Comparison of ENCODE assay signal across 1 cellular context in genomic region chr4:5014007-5014682, GRCh38.
A peak's percentile ranks its signal among the peaks of the same experiment; 100 is the strongest.
TF ChIP-seq lines count a peak whose summit lies in the region.

No MANE protein-coding gene starts in this region.

TF ChIP-seq in K562, 482 proteins besides CTCF, POLR2A, EP300 and RAD21 (continued from another document):
- TF ChIP-seq MAZ (CRISPR knock-in tag; conservative IDR thresholded peaks at IDR 0.05 in 1 of 2, IDR thresholded peaks at IDR 0.05 in 1 of 2) (peak in 1 of 2 experiments; percentile 33; a peak in 1 of 4 replicates), L3MBTL2 (IDR thresholded peaks at IDR 0.05) (peak; percentile 98), TGIF2 (CRISPR knock-in tag; IDR thresholded peaks at IDR 0.05) (no peak), PKNOX1 (IDR thresholded peaks at IDR 0.05) (peak; percentile 30; the same call in 1 of the 2 replicates), BRD9 (IDR thresholded peaks at IDR 0.05; ENCODE audit: low read depth, partially characterized antibody) (no peak), JUND (IDR thresholded peaks at IDR 0.05; ENCODE audit: borderline replicate concordance, low read depth, low read length) (peak; percentile 56), JUND (tag; IDR thresholded peaks at IDR 0.05; ENCODE audit: borderline replicate concordance, low read depth, low read length) (peak; percentile 9; the same call in 1 of the 3 replicates), ZEB2 (IDR thresholded peaks at IDR 0.05) (peak; percentile 72), MECOM (CRISPR knock-in tag; IDR thresholded peaks at IDR 0.05) (0 out of 2 replicates have a peak, but pooled peaks have one; percentile 55), TRIM24 (IDR thresholded peaks at IDR 0.05) (peak; percentile 90 to 96), NR2C2 (CRISPR knock-in tag; IDR thresholded peaks at IDR 0.05) (no peak), NR2C2 (tag; IDR thresholded peaks at IDR 0.05) (peak; percentile 58; the same call in 1 of the 2 replicates), PHB2 (IDR thresholded peaks at IDR 0.05; ENCODE audit: low read depth) (no peak), WHSC1 (IDR thresholded peaks at IDR 0.05; ENCODE audit: low read length) (no peak), CTBP1 (IDR thresholded peaks at IDR 0.05; ENCODE audit: borderline replicate concordance) (peak; percentile 76; the same call in 1 of the 2 replicates), ATF4 (CRISPR knock-in tag; IDR thresholded peaks at IDR 0.05) (peak; percentile 90), EHMT2 (IDR thresholded peaks at IDR 0.05) (peak; percentile 51; the same call in 1 of the 2 replicates), ESRRA (IDR thresholded peaks at IDR 0.05; ENCODE audit: borderline replicate concordance, low read depth) (peak; percentile 20; the same call in 1 of the 2 replicates), ATF3 (IDR thresholded peaks at IDR 0.05) (peak; percentile 94), ATF3 (CRISPR knock-in tag; conservative IDR thresholded peaks at IDR 0.05) (no peak), AFF1 (IDR thresholded peaks at IDR 0.05; ENCODE audit: low read depth in 1 of 2, partially characterized antibody in 2 of 2) (peak in 1 of 2 experiments; percentile 74), ARID1B (IDR thresholded peaks at IDR 0.05) (peak; percentile 57; the same call in 1 of the 2 replicates), ATF7 (IDR thresholded peaks at IDR 0.05) (peak; percentile 87), KLF16 (IDR thresholded peaks at IDR 0.05) (peak; percentile 35; the same call in 1 of the 2 replicates), ZNF589 (CRISPR knock-in tag; IDR thresholded peaks at IDR 0.05; ENCODE audit: low read depth) (peak; percentile 78), HES1 (IDR thresholded peaks at IDR 0.05; ENCODE audit: low read depth) (peak; percentile 58; the same call in 1 of the 2 replicates), SMAD4 (CRISPR knock-in tag; conservative IDR thresholded peaks at IDR 0.05) (peak; percentile 83), CBFA2T2 (conservative IDR thresholded peaks at IDR 0.05) (peak; percentile 76), ZNF175 (CRISPR knock-in tag; IDR thresholded peaks at IDR 0.05; ENCODE audit: low read depth) (peak; percentile 79), TCF3 (CRISPR knock-in tag; IDR thresholded peaks at IDR 0.05) (0 out of 2 replicates have a peak, but pooled peaks have one; percentile 16), PREB (CRISPR knock-in tag; IDR thresholded peaks at IDR 0.05) (no peak), CXXC5 (CRISPR knock-in tag; IDR thresholded peaks at IDR 0.05) (peak; percentile 36; the same call in 1 of the 2 replicates), CEBPG (CRISPR knock-in tag; IDR thresholded peaks at IDR 0.05) (peak; percentile 77), CEBPG (tag; conservative IDR thresholded peaks at IDR 0.05 in 1 of 2, IDR thresholded peaks at IDR 0.05 in 1 of 2) (peak; percentile 96 to 97), ARNT (IDR thresholded peaks at IDR 0.05) (no peak)
TF ChIP-seq in K562: peak in this region for 46.
